Comparison of ENCODE assay signal across 7 cellular contexts in genomic region chr1:148748563-148749334, GRCh38. TPM values are rescaled to one million over a fixed set of nuclear protein-coding genes. Genes with fewer than 3 reads are reported as not detected.
DNase-seq lines count a peak whose midpoint lies in the region; ATAC-seq and TF ChIP-seq lines count a peak whose summit lies in the region.
"Not testable (repeated sequence)": the region's sequence is repeated elsewhere in the genome, so short reads cannot be mapped to it uniquely, and the experiment has no call there.

NUDT4B (plus strand) TSS chr1:148748774; CDS start chr1:148748953, 179 bp downstream.

- not testable (repeated sequence) for H3K27me3 ChIP-seq in gastroesophageal sphincter

- not testable (repeated sequence) for H3K36me3 ChIP-seq in gastroesophageal sphincter

- not testable (repeated sequence) for H3K4me1 ChIP-seq in gastroesophageal sphincter

- not testable (repeated sequence) for H3K4me3 Mint-ChIP-seq in activated CD8-positive, alpha-beta memory T cell treated with anti-CD3 and anti-CD28 coated beads, Interleukin-2, amount 10 ng/mL, durations not matched to agents 7 days and 5 days; naive thymus-derived CD8-positive, alpha-beta T cell

- H3K4me1 Mint-ChIP-seq in activated CD8-positive, alpha-beta memory T cell treated with anti-CD3 and anti-CD28 coated beads, Interleukin-2, amount 10 ng/mL, durations not matched to agents 7 days and 5 days; naive thymus-derived CD8-positive, alpha-beta T cell: not testable (repeated sequence)

- ATAC-seq in GM18868 (IDR thresholded peaks at IDR 0.05; ENCODE audit: unreplicated experiment), result peak; percentile 33
- peak; percentile 34 for ATAC-seq in GM21529 (IDR thresholded peaks at IDR 0.05; ENCODE audit: unreplicated experiment)
- ATAC-seq in HG02938 (IDR thresholded peaks at IDR 0.05; ENCODE audit: unreplicated experiment), result peak; percentile 36
- peak; percentile 45 for ATAC-seq in HG03521 (IDR thresholded peaks at IDR 0.05; ENCODE audit: unreplicated experiment)
- peak; percentile 79 for ATAC-seq in activated CD8-positive, alpha-beta memory T cell treated with anti-CD3 and anti-CD28 coated beads, Interleukin-2, amount 10 ng/mL, durations not matched to agents 7 days and 5 days
- ATAC-seq in gastroesophageal sphincter, result peak; percentile 72
- ATAC-seq in naive thymus-derived CD8-positive, alpha-beta T cell, result peak; percentile 72 to 77

- H3K9me3 Mint-ChIP-seq in activated CD8-positive, alpha-beta memory T cell treated with anti-CD3 and anti-CD28 coated beads, Interleukin-2, amount 10 ng/mL, durations not matched to agents 7 days and 5 days (ENCODE audit: low read depth); naive thymus-derived CD8-positive, alpha-beta T cell: not testable (repeated sequence)

- POLR2A ChIA-PET in naive thymus-derived CD8-positive, alpha-beta T cell (lab: Charles Lee), result not testable (repeated sequence)

- not testable (repeated sequence) for H3K36me3 Mint-ChIP-seq in activated CD8-positive, alpha-beta memory T cell treated with anti-CD3 and anti-CD28 coated beads, Interleukin-2, amount 10 ng/mL, durations not matched to agents 7 days and 5 days; naive thymus-derived CD8-positive, alpha-beta T cell

- TF ChIP-seq EP300 in gastroesophageal sphincter (IDR thresholded peaks at IDR 0.05), result not testable (repeated sequence)

- not testable (repeated sequence) for TF ChIP-seq POLR2A in gastroesophageal sphincter (IDR thresholded peaks at IDR 0.05)

- H3K9me3 ChIP-seq in gastroesophageal sphincter, result not testable (repeated sequence)

- not testable (repeated sequence) for H3K27me3 Mint-ChIP-seq in activated CD8-positive, alpha-beta memory T cell treated with anti-CD3 and anti-CD28 coated beads, Interleukin-2, amount 10 ng/mL, durations not matched to agents 7 days and 5 days; naive thymus-derived CD8-positive, alpha-beta T cell

- TF ChIP-seq CTCF in gastroesophageal sphincter (IDR thresholded peaks at IDR 0.05), result not testable (repeated sequence)

- CTCF ChIA-PET in activated CD8-positive, alpha-beta memory T cell treated with anti-CD3 and anti-CD28 coated beads, Interleukin-2, amount 10 ng/mL, durations not matched to agents 7 days and 5 days (lab: Charles Lee), result not testable (repeated sequence)

- whole genome bisulfite sequencing in gastroesophageal sphincter (ENCODE audit: low coverage in 1 of 2), 2 donors, result no CpG with 5 or more reads among the region's 68 CpGs

- not testable (repeated sequence) for H3K27ac ChIP-seq in gastroesophageal sphincter

- not testable (repeated sequence) for DNase-seq in activated CD8-positive, alpha-beta memory T cell treated with anti-CD3 and anti-CD28 coated beads, Interleukin-2, amount 10 ng/mL, durations not matched to agents 7 days and 5 days; naive thymus-derived CD8-positive, alpha-beta T cell

- not testable (repeated sequence) for H3K27ac Mint-ChIP-seq in activated CD8-positive, alpha-beta memory T cell treated with anti-CD3 and anti-CD28 coated beads, Interleukin-2, amount 10 ng/mL, durations not matched to agents 7 days and 5 days; naive thymus-derived CD8-positive, alpha-beta T cell

- not testable (repeated sequence) for H3K4me3 ChIP-seq in gastroesophageal sphincter

RNA-seq across cellular contexts. Expression of gene NUDT4B, which starts in this region (rescaled TPM):
- under 1 TPM in 1 of 2 experiments, not detected in 1; 0.84 TPM for total RNA-seq in activated CD8-positive, alpha-beta memory T cell treated with anti-CD3 and anti-CD28 coated beads, Interleukin-2, amount 10 ng/mL, durations not matched to agents 7 days and 5 days
- 10 to 100 TPM; 55.8 to 73.1 (median 64.6) TPM for total RNA-seq in gastroesophageal sphincter
- total RNA-seq in naive thymus-derived CD8-positive, alpha-beta T cell, result not detected
- 1 to 10 TPM; 5.3 to 8.2 (median 7.5) TPM for polyA plus RNA-seq in naive thymus-derived CD8-positive, alpha-beta T cell

Comparison
In these comparisons a context has a peak if more than half of its experiments do, and no peak if none do; other contexts are left out.
1. RNA of gene NUDT4B (total RNA-seq): 55.8 to 73.1 TPM in gastroesophageal sphincter; 0.84 TPM in activated CD8-positive, alpha-beta memory T cell treated with anti-CD3 and anti-CD28 coated beads, Interleukin-2, amount 10 ng/mL, durations not matched to agents 7 days and 5 days and not detected in naive thymus-derived CD8-positive, alpha-beta T cell; every median in the first group is over 10 times any median in the second.
2. Peak in ATAC-seq in activated CD8-positive, alpha-beta memory T cell treated with anti-CD3 and anti-CD28 coated beads, Interleukin-2, amount 10 ng/mL, durations not matched to agents 7 days and 5 days; RNA of the gene not detected or under 1 TPM.
3. Peak in every context shown above with its lines, with median percentiles within 50 percentile points of each other: ATAC-seq.